In the genomic region with DNA sequence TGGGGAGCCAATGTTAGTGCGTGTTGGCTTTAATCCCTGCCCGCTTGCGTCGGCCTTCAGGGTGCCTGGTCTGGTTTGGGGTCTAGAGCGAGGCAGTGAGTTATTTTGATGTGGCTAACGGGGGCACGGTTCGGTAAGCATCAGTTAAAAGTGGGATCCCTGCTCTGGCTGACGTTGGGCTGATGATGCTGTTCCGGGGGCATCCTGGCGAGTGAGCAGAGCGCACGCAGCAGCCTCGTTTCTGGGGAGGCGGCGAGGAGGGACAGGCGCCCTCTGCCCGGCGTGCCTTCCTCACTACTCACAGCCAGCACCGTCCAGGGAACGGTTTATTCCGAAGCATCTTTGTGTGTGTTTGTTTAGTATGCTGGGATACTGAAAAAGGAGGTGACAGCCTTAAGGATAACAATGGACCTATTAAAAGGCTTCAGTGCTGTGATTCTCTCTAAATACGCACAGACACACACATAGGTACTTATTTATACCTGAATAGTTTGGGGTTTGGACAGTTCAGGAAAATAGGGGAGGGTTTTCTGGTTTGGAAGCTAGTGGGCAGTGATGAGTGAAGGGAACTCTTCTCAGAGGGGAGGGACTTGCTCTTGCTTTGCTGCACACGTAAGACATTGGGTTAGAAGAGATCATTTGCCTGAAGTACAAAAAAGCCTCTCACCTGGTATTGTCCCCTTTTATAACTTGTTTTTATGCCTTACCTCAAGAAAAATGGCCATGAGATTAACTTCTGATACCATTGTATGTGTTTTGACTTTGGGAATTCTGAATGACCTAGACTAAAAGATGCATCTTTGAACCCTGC, we compare ENCODE assay signal across 1 cellular context.
TF ChIP-seq lines count a peak whose summit lies in the region.

No MANE protein-coding gene starts in this region.

TF ChIP-seq in A549, 52 proteins besides CTCF, POLR2A, EP300 and RAD21 (continued from another document):
- TF ChIP-seq RCOR1 (IDR thresholded peaks at IDR 0.05; ENCODE audit: low read depth, low read length) (no peak), KDM5A (IDR thresholded peaks at IDR 0.05) (no peak; the same call in 1 of the 2 replicates), ZNF302 (CRISPR knock-in tag; IDR thresholded peaks at IDR 0.05) (no peak), EHF (CRISPR knock-in tag; IDR thresholded peaks at IDR 0.05) (no peak), PBX3 (IDR thresholded peaks at IDR 0.05) (no peak), EHMT2 (IDR thresholded peaks at IDR 0.05; ENCODE audit: low read depth) (no peak), TFCP2L1 (CRISPR knock-in tag; IDR thresholded peaks at IDR 0.05) (no peak), KDM1A (IDR thresholded peaks at IDR 0.05; ENCODE audit: low read depth) (no peak), MAZ (IDR thresholded peaks at IDR 0.05; ENCODE audit: borderline replicate concordance, low read depth, low read length) (no peak), PHF8 (IDR thresholded peaks at IDR 0.05; ENCODE audit: borderline replicate concordance, low read depth) (no peak), HOXA7 (CRISPR knock-in tag; IDR thresholded peaks at IDR 0.05) (no peak), FOSL2 (IDR thresholded peaks at IDR 0.05) (no peak), FOSL2 (CRISPR knock-in tag; IDR thresholded peaks at IDR 0.05) (no peak; the same call in 1 of the 2 replicates), JUN (IDR thresholded peaks at IDR 0.05) (0 out of 5 replicates have a peak, but pooled peaks of 1 of the 2 experiments have one; percentile 36), HOXB13 (CRISPR knock-in tag; IDR thresholded peaks at IDR 0.05; ENCODE audit: low read depth) (no peak), FOXS1 (CRISPR knock-in tag; IDR thresholded peaks at IDR 0.05) (no peak), ZSCAN20 (CRISPR knock-in tag; IDR thresholded peaks at IDR 0.05) (no peak), MYC (IDR thresholded peaks at IDR 0.05; ENCODE audit: borderline replicate concordance, low read length) (no peak; the same call in 1 of the 2 replicates), JUNB (IDR thresholded peaks at IDR 0.05) (no peak), RARB (CRISPR knock-in tag; IDR thresholded peaks at IDR 0.05) (no peak), CHD4 (IDR thresholded peaks at IDR 0.05; ENCODE audit: borderline replicate concordance) (no peak), BHLHE40 (IDR thresholded peaks at IDR 0.05; ENCODE audit: low read depth, low read length) (no peak), POLR2AphosphoS2 (conservative IDR thresholded peaks at IDR 0.05; ENCODE audit: low read length) (no peak), ZC3H11A (IDR thresholded peaks at IDR 0.05) (no peak), SMC3 (IDR thresholded peaks at IDR 0.05) (peak; percentile 53; the same call in 2 of the 3 replicates), RFX5 (IDR thresholded peaks at IDR 0.05) (no peak), HDAC2 (IDR thresholded peaks at IDR 0.05) (0 out of 2 replicates have a peak, but pooled peaks have one; percentile 10), CEBPB (IDR thresholded peaks at IDR 0.05) (0 out of 4 replicates have a peak, but pooled peaks of 1 of the 2 experiments have one; percentile 1), CHD2 (IDR thresholded peaks at IDR 0.05; ENCODE audit: low read length, partially characterized antibody) (no peak), NR3C1 (IDR thresholded peaks at IDR 0.05) (no peak)
- TF ChIP-seq, protein P1, sequence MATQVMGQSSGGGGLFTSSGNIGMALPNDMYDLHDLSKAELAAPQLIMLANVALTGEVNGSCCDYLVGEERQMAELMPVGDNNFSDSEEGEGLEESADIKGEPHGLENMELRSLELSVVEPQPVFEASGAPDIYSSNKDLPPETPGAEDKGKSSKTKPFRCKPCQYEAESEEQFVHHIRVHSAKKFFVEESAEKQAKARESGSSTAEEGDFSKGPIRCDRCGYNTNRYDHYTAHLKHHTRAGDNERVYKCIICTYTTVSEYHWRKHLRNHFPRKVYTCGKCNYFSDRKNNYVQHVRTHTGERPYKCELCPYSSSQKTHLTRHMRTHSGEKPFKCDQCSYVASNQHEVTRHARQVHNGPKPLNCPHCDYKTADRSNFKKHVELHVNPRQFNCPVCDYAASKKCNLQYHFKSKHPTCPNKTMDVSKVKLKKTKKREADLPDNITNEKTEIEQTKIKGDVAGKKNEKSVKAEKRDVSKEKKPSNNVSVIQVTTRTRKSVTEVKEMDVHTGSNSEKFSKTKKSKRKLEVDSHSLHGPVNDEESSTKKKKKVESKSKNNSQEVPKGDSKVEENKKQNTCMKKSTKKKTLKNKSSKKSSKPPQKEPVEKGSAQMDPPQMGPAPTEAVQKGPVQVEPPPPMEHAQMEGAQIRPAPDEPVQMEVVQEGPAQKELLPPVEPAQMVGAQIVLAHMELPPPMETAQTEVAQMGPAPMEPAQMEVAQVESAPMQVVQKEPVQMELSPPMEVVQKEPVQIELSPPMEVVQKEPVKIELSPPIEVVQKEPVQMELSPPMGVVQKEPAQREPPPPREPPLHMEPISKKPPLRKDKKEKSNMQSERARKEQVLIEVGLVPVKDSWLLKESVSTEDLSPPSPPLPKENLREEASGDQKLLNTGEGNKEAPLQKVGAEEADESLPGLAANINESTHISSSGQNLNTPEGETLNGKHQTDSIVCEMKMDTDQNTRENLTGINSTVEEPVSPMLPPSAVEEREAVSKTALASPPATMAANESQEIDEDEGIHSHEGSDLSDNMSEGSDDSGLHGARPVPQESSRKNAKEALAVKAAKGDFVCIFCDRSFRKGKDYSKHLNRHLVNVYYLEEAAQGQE (IDR thresholded peaks at IDR 0.05): no peak
- TF ChIP-seq, protein P2, sequence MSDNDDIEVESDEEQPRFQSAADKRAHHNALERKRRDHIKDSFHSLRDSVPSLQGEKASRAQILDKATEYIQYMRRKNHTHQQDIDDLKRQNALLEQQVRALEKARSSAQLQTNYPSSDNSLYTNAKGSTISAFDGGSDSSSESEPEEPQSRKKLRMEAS (IDR thresholded peaks at IDR 0.05): peak; percentile 75
- TF ChIP-seq, protein P3, sequence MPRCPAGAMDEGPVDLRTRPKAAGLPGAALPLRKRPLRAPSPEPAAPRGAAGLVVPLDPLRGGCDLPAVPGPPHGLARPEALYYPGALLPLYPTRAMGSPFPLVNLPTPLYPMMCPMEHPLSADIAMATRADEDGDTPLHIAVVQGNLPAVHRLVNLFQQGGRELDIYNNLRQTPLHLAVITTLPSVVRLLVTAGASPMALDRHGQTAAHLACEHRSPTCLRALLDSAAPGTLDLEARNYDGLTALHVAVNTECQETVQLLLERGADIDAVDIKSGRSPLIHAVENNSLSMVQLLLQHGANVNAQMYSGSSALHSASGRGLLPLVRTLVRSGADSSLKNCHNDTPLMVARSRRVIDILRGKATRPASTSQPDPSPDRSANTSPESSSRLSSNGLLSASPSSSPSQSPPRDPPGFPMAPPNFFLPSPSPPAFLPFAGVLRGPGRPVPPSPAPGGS (IDR thresholded peaks at IDR 0.05): no peak
- TF ChIP-seq, protein P4, sequence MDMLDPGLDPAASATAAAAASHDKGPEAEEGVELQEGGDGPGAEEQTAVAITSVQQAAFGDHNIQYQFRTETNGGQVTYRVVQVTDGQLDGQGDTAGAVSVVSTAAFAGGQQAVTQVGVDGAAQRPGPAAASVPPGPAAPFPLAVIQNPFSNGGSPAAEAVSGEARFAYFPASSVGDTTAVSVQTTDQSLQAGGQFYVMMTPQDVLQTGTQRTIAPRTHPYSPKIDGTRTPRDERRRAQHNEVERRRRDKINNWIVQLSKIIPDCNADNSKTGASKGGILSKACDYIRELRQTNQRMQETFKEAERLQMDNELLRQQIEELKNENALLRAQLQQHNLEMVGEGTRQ (IDR thresholded peaks at IDR 0.05): no peak
TF ChIP-seq in A549: peak in this region for 5.
